8 cellular contexts compared by ENCODE assay signal in genomic region chr13:99062593-99062992, GRCh38.
A peak's percentile ranks its signal among the peaks of the same experiment; 100 is the strongest.
DNase-seq lines count a peak whose midpoint lies in the region; FAIRE-seq and TF ChIP-seq lines count a peak whose summit lies in the region.

No MANE protein-coding gene starts in this region.

- DNase-seq in DMS79 treated with DMSO at 0.1 percent for 48 hours (lab: John Stamatoyannopoulos, UW), result peak; percentile 96
- DNase-seq in RWPE1 (ENCODE audit: low spot score), result peak; percentile 30
- DNase-seq in fibroblast of pulmonary artery (ENCODE audit: low read depth), result peak; percentile 41
- DNase-seq in renal cortical epithelial cell (ENCODE audit: low read depth), result peak; percentile 69
- DNase-seq in NCI-H1417 (lab: John Stamatoyannopoulos, UW), result no peak
- DNase-seq in RCC 7860 (ENCODE audit: low spot score), result no peak
- no peak for DNase-seq in NCI-H774 (lab: John Stamatoyannopoulos, UW)
- no peak for DNase-seq in HT-29 (ENCODE audit: low spot score)

- FAIRE-seq in RCC 7860 (lab: Jason Lieb, UNC), result no peak

- CTCF ChIA-PET in RWPE1 (lab: Yijun Ruan, JAX), result no interaction called here

- no peak overlapping the region for H3K4me3 ChIP-seq in fibroblast of pulmonary artery (replicated peaks; ENCODE audit: low read depth, low read length)

- peak overlapping the region; percentile 69 for H3K27ac ChIP-seq in RWPE1

- POLR2A ChIA-PET in RWPE1 (lab: Yijun Ruan, JAX; ENCODE audit: low non-redundant PET), result no interaction called here

- TF ChIP-seq CTCF in RWPE1 (conservative IDR thresholded peaks at IDR 0.05; ENCODE audit: low read depth), result no peak
- no peak for TF ChIP-seq CTCF in fibroblast of pulmonary artery (IDR thresholded peaks at IDR 0.05; ENCODE audit: low read length, missing control alignments)

Comparison
In these comparisons a context has a peak if more than half of its experiments do, and no peak if none do; other contexts are left out.
1. DNase-seq: peak in DMS79 treated with DMSO at 0.1 percent for 48 hours (single experiment), RWPE1 (single experiment), fibroblast of pulmonary artery (single experiment) and renal cortical epithelial cell (single experiment); none in NCI-H1417 (0 of 3), RCC 7860 (single experiment), NCI-H774 (single experiment) and HT-29 (single experiment).